25 cellular contexts compared by ENCODE assay signal in the genomic region with DNA sequence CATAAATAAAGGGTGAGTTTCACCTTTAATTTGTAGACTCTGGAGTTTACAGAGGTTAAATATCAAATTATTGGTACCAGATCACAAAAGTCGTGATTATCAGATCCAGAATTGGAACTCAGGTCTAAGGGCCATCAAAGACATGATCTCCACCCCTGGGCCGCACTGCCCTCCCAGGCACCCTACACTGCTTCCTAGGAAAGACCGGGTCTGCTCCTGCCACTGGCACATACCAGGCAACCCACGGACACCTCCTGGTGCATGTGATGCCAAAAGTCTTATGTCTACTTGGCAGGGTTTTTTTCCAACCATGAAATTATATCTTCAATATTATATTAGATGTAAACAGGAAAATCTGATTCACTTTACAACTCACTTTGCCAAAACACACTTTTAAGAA.
"Had no signal": no experiment of that assay in that cellular context is flagged by ENCODE, and none has a peak within 500 bp of the region (broad histone marks: within the 10 kb centered on the region; RNA-seq: fewer than 3 reads in every experiment).

No MANE protein-coding gene starts in this region.

- H3K4me1 Mint-ChIP-seq: endodermal cell, immature natural killer cell had no signal

- DNase-seq: colonic mucosa; cortex of kidney; effector CD8-positive, alpha-beta T cell; effector memory CD8-positive, alpha-beta T cell; endodermal cell; erythroblast; esophagus squamous epithelium; foreskin fibroblast; foreskin melanocyte; gastrocnemius medialis; glutamatergic neuron; hypothalamus; immature natural killer cell; islet precursor cell; left cardiac atrium; left ventricle myocardium superior; lower lobe of right lung; mesenchymal stem cell; midbrain had no signal

- H3K27ac Mint-ChIP-seq: dendritic cell treated with granulocyte-macrophage colony-stimulating factor and Interleukin-4, amounts not matched to agents 40 ng/mL and 50 ng/mL, for 4 days; effector memory CD8-positive, alpha-beta T cell; endodermal cell; immature natural killer cell had no signal

- H3K27me3 ChIP-seq: colonic mucosa, esophagus squamous epithelium, gastrocnemius medialis, hepatocyte, left lung had no signal

- H3K36me3 ChIP-seq: colonic mucosa, esophagus squamous epithelium, gastrocnemius medialis, left lung, lower lobe of right lung had no signal

- FAIRE-seq: endometrium had no signal

- H3K36me3 Mint-ChIP-seq: immature natural killer cell had no signal

- H3K9me3 Mint-ChIP-seq: effector memory CD8-positive, alpha-beta T cell; endodermal cell had no signal

- H3K9me3 ChIP-seq: colonic mucosa, esophagus squamous epithelium, gastrocnemius medialis, lower lobe of right lung had no signal

- ATAC-seq: effector memory CD8-positive, alpha-beta T cell; esophagus mucosa; gastrocnemius medialis; left cardiac atrium; left lung; left ventricle myocardium superior; lower lobe of right lung had no signal

- H3K4me1 ChIP-seq: colonic mucosa, esophagus squamous epithelium, gastrocnemius medialis, left lung, lower lobe of right lung had no signal

- H3K27ac ChIP-seq: colonic mucosa, epithelial cell of prostate, esophagus squamous epithelium, gastrocnemius medialis, hepatocyte, left lung, lower lobe of right lung had no signal

- H3K27me3 Mint-ChIP-seq: dendritic cell treated with granulocyte-macrophage colony-stimulating factor and Interleukin-4, amounts not matched to agents 40 ng/mL and 50 ng/mL, for 4 days; effector memory CD8-positive, alpha-beta T cell had no signal

- H3K4me3 Mint-ChIP-seq: dendritic cell treated with granulocyte-macrophage colony-stimulating factor and Interleukin-4, amounts not matched to agents 40 ng/mL and 50 ng/mL, for 4 days; effector memory CD8-positive, alpha-beta T cell; endodermal cell; immature natural killer cell had no signal

- H3K4me3 ChIP-seq: colonic mucosa, esophagus squamous epithelium, gastrocnemius medialis, hepatocyte, left lung, lower lobe of right lung had no signal
